Comparison of ENCODE assay signal across 8 cellular contexts in the genomic region with DNA sequence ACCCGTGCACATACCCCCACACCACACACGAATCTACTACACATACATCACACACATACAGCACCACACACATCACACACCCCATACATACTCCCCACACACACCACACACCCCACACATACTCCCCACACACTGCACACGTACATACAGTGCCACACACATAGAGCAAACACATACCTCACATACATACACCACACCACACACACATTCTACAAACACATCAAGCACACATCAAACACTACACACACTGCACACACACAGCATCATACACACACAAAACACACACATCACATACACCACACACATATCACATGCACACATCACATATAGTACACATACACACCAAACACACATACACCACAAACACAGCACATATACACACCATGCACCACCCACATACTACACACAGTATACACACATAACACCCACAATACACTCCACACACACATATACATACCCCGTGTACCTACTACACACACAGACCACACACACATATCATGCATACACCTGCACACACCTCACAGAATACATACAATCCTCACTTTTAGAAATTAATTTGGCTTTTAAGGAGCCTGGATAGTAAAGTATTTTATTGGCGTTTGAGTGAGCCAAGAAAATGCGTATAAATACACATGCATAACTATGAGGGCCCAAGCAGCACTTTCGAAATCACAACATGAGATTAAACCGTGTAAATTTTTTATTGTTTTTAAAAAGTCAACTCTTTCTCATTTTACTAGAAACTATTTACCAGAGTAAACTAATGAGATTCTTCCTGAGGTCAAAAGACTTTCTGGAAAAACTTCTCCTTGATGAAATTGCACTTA.
A peak's percentile ranks its signal among the peaks of the same experiment; 100 is the strongest.
DNase-seq lines count a peak whose midpoint lies in the region; ATAC-seq, FAIRE-seq and TF ChIP-seq lines count a peak whose summit lies in the region.
"Not testable (repeated sequence)": the region's sequence is repeated elsewhere in the genome, so short reads cannot be mapped to it uniquely, and the experiment has no call there.

No MANE protein-coding gene starts in this region.

- H2BK120ac ChIP-seq in neuronal stem cell (ENCODE audit: low read depth, low read length): not testable (repeated sequence)

- H3K79me2 ChIP-seq in astrocyte (ENCODE audit: insufficient read depth, low read length): not testable (repeated sequence)

- H3K23ac ChIP-seq in neuronal stem cell (ENCODE audit: low read depth, low read length, poor library complexity): peak overlapping the region; percentile 27

- intact Hi-C loops in Panc1 (cut with micrococcal nuclease; ENCODE audit: unreplicated experiment); upper lobe of right lung (cut with DNase I): not testable (repeated sequence)

- not testable (repeated sequence) for FAIRE-seq in astrocyte (lab: Jason Lieb, UNC)

- not testable (repeated sequence) for H3K27ac Mint-ChIP-seq in astrocyte (ENCODE audit: unreplicated experiment)

- POLR2A ChIA-PET in HEK293T (lab: Yijun Ruan, JAX); Panc1 (lab: Charles Lee): not testable (repeated sequence)

- not testable (repeated sequence) for H3K14ac ChIP-seq in neuronal stem cell (ENCODE audit: low read length)

- not testable (repeated sequence) for H3K4me2 ChIP-seq in astrocyte (ENCODE audit: low read length); neuronal stem cell (ENCODE audit: insufficient read depth, low read length, poor library complexity, severe bottlenecking)

- not testable (repeated sequence) for H2AK5ac ChIP-seq in neuronal stem cell (ENCODE audit: low read depth, low read length)

- H3K36me3 Mint-ChIP-seq in astrocyte (ENCODE audit: low read depth, unreplicated experiment): not testable (repeated sequence)

- TF ChIP-seq CTCF in Panc1 (IDR thresholded peaks at IDR 0.05); astrocyte (IDR thresholded peaks at IDR 0.05; ENCODE audit: insufficient read depth, low read depth, low read length); fibroblast of the aortic adventitia (IDR thresholded peaks at IDR 0.05; ENCODE audit: insufficient read depth, low read length); upper lobe of right lung (IDR thresholded peaks at IDR 0.05): not testable (repeated sequence)

- not testable (repeated sequence) for H3K79me1 ChIP-seq in neuronal stem cell (ENCODE audit: low read depth, low read length)

- 100% methylated on average over 2 of the region's 8 CpGs; no CpG with 5 or more reads in 1 of the 2 donors for WGBS in neuronal stem cell (ENCODE audit: extremely low coverage in 2 of 2, insufficient read length in 2 of 2, insufficient replicate concordance in 1 of 2), 2 donors

- peak overlapping the region; percentile 0 for H2AFZ ChIP-seq in astrocyte (ENCODE audit: low read depth, low read length)
- H2AFZ ChIP-seq in neuronal stem cell (ENCODE audit: low read length): not testable (repeated sequence)

- H3K9me3 ChIP-seq in Panc1 (ENCODE audit: control insufficient read depth, insufficient read depth, low read depth, low read length); astrocyte (ENCODE audit: insufficient read depth, low read depth, low read length); neuronal stem cell (replicated peaks in 1 of 2; ENCODE audit: control insufficient read depth in 2 of 2, insufficient read depth in 1 of 2, low read depth in 1 of 2, low read length in 2 of 2); upper lobe of right lung: not testable (repeated sequence)

- not testable (repeated sequence) for H2BK5ac ChIP-seq in neuronal stem cell (ENCODE audit: low read length)

- H3K27ac ChIP-seq in Panc1 (ENCODE audit: low read length); astrocyte (ENCODE audit: low read depth, low read length); upper lobe of right lung: not testable (repeated sequence)
- H3K27ac ChIP-seq in neuronal stem cell (replicated peaks; ENCODE audit: low read length): peak overlapping the region; percentile 1

- H3K27me3 ChIP-seq in Panc1 (ENCODE audit: control insufficient read depth, insufficient read depth, low read length); astrocyte (ENCODE audit: insufficient read depth, low read length); upper lobe of right lung: not testable (repeated sequence)
- peaks cover 0 to 12% (median 3%) of the 10 kb centered on the region in 3 experiments for H3K27me3 ChIP-seq in neuronal stem cell (ENCODE audit: control insufficient read depth in 3 of 3, insufficient read depth in 3 of 3, low read depth in 1 of 3, low read length in 3 of 3)

- H3K18ac ChIP-seq in neuronal stem cell (ENCODE audit: low read length): not testable (repeated sequence)

- H2BK15ac ChIP-seq in neuronal stem cell (ENCODE audit: low read length): not testable (repeated sequence)

- not testable (repeated sequence) for H3K4me3 Mint-ChIP-seq in astrocyte (ENCODE audit: unreplicated experiment)

- H4K20me1 ChIP-seq in astrocyte (ENCODE audit: insufficient read depth, low read length): not testable (repeated sequence)

- not testable (repeated sequence) for H3K4ac ChIP-seq in neuronal stem cell (ENCODE audit: low read length)

- not testable (repeated sequence) for H3K36me3 ChIP-seq in Panc1 (ENCODE audit: control insufficient read depth, insufficient read depth, low read length); astrocyte (ENCODE audit: insufficient read depth, low read length); neuronal stem cell (replicated peaks in 1 of 2; ENCODE audit: control insufficient read depth in 2 of 2, insufficient read depth in 2 of 2, low read length in 2 of 2); upper lobe of right lung

- ATAC-seq in Panc1: peak; percentile 51; the same call in 1 of the 2 replicates
- ATAC-seq in upper lobe of right lung: peak; percentile 90

- DNase-seq in COLO829 (ENCODE audit: low spot score) (peak; percentile 6), HEK293T (ENCODE audit: extremely low spot score) (peak; percentile 15), astrocyte (ENCODE audit: low read depth) (peak; percentile 33), fibroblast of the aortic adventitia (ENCODE audit: low read depth) (peak; percentile 10), islet precursor cell (peak; percentile 55)
- DNase-seq in Panc1 (ENCODE audit: low read depth, low spot score); neuronal stem cell (ENCODE audit: low spot score); upper lobe of right lung: not testable (repeated sequence)

- H4K91ac ChIP-seq in neuronal stem cell (ENCODE audit: low read depth, low read length, poor library complexity): not testable (repeated sequence)

- not testable (repeated sequence) for H2BK12ac ChIP-seq in neuronal stem cell (ENCODE audit: low read length)

- not testable (repeated sequence) for H3K4me1 Mint-ChIP-seq in astrocyte (ENCODE audit: low read depth, unreplicated experiment)

- H3K9ac ChIP-seq in astrocyte (ENCODE audit: low read length): not testable (repeated sequence)
- H3K9ac ChIP-seq in neuronal stem cell (ENCODE audit: low read depth, low read length, poor library complexity): peak overlapping the region; percentile 7

- H3K4me1 ChIP-seq in Panc1 (ENCODE audit: control insufficient read depth, insufficient read depth, low read length); astrocyte (ENCODE audit: insufficient read depth, low read length); neuronal stem cell (ENCODE audit: control insufficient read depth in 2 of 2, insufficient read depth in 1 of 2, low read depth in 1 of 2, low read length in 2 of 2); upper lobe of right lung: not testable (repeated sequence)

- not testable (repeated sequence) for H3K9me3 Mint-ChIP-seq in astrocyte (ENCODE audit: unreplicated experiment)

- peak overlapping the region; percentile 1 for H4K8ac ChIP-seq in neuronal stem cell (ENCODE audit: low read depth, low read length)

- CTCF ChIA-PET in HEK293T (lab: Yijun Ruan, JAX); Panc1 (lab: Charles Lee): not testable (repeated sequence)

- not testable (repeated sequence) for BruUV-seq in Panc1 (replicated peaks; lab: Mats Ljungman, UMichigan)

- not testable (repeated sequence) for H3K4me3 ChIP-seq in Panc1 (ENCODE audit: low read depth in 2 of 2, low read length in 2 of 2); astrocyte (ENCODE audit: insufficient read depth, low read depth, low read length); fibroblast of the aortic adventitia (ENCODE audit: low read depth, low read length); upper lobe of right lung
- H3K4me3 ChIP-seq in neuronal stem cell (ENCODE audit: low read length in 2 of 2): peak overlapping the region in 1 of 2 donors; percentile 39

- H3K27me3 Mint-ChIP-seq in astrocyte (ENCODE audit: low read depth, unreplicated experiment): not testable (repeated sequence)

- in situ Hi-C loops in Panc1 (cut with HindIII; ENCODE audit: low pct_unique_long_range_greater_than_20kb, low sequenced_read_pairs): not testable (repeated sequence)
